In the genomic region with DNA sequence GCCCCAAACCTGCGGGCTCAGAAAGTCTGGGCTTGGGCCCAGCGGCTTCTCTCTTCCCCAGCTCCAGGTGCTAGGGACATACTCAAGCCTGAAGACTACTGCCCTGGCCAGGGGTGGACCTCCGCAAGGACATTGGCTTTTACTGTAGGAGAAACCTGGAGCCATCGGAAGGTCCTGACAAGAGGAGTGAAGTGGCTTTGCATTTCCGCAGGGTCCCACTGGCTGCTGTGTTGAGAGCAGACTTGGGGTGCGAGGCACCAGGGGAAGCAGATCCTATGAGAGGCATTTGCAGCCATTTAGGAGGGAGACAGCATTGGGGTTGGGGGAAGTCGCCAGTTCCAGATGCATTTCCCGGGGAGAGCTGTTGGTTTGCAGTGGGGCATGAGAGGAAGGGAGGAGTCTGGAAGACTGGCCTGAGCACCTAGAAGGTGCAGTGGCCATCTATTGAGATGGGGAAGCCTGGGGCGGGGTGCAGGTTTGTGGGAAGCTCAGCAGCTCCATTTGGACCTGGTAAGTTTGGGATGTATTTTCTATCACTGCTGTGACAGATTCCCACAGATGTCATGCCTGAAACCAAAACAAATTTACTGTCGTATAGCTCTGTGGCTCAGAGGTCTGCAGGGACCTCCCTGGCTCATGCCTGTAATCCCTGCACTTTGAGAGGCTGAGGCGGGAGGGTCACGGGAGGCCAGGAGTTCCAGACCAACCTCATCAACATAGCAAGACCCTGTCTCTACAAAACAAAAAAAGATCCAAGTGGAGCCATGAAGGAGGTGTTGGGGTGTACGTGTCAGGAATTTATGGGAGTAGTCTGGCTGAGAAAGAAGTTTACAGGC, we compare ENCODE assay signal across 20 cellular contexts. TPM values are rescaled to one million over a fixed set of nuclear protein-coding genes. Genes with fewer than 3 reads are reported as not detected.
"Had no signal": no experiment of that assay in that cellular context is flagged by ENCODE, and none has a peak within 500 bp of the region (broad histone marks: within the 10 kb centered on the region; RNA-seq: fewer than 3 reads in every experiment).

No MANE protein-coding gene starts in this region.

- DNase-seq: activated CD4-positive, alpha-beta memory T cell treated with anti-CD3 and anti-CD28 coated beads for 36 hours; activated CD4-positive, alpha-beta T cell treated with anti-CD3 and anti-CD28 coated beads for 1 hour; activated naive CD4-positive, alpha-beta T cell treated with anti-CD3 and anti-CD28 coated beads for 36 hours; caudate nucleus; effector CD4-positive, alpha-beta T cell; left ventricle myocardium superior; stimulated activated CD4-positive, alpha-beta T cell treated with anti-CD3 and anti-CD28 coated beads, Interleukin-2, amount 100 ng/mL, for 48 hours; stimulated activated naive B cell treated with anti-CD40 and anti-IgM and Interleukin-4, amounts not matched to agents 10 μg/mL and 1 μg/mL and 100 μg/mL, for 72 hours; substantia nigra; T-cell; T1000; transverse colon had no signal

- H3K36me3 ChIP-seq: adrenal gland, transverse colon had no signal

- H3K4me3 ChIP-seq: adrenal gland, esophagus muscularis mucosa, SK-N-MC, transverse colon had no signal

- H3K4me1 ChIP-seq: adrenal gland had no signal

- FAIRE-seq: colon, islet of Langerhans had no signal

- H3K9me3 ChIP-seq: adrenal gland, transverse colon had no signal

- H3K27me3 ChIP-seq: adrenal gland, esophagus muscularis mucosa had no signal

- H3K27ac ChIP-seq: adrenal gland, esophagus muscularis mucosa, SK-N-MC, transverse colon, VCaP had no signal

- ATAC-seq: left ventricle myocardium superior; Right ventricle myocardium inferior; stimulated activated naive B cell treated with anti-CD40 and anti-IgM and Interleukin-4, amounts not matched to agents 10 μg/mL and 1 μg/mL and 100 μg/mL, for 72 hours; T-cell had no signal

RNA-seq across cellular contexts. Expression of gene KCNIP3, which starts 54.2 kb away (rescaled TPM):
- total RNA-seq: activated CD4-positive, alpha-beta memory T cell treated with anti-CD3 and anti-CD28 coated beads for 36 hours; activated naive CD4-positive, alpha-beta T cell treated with anti-CD3 and anti-CD28 coated beads for 36 hours; activated T-helper 1 cell treated with anti-CD3 and anti-CD28 coated beads, Interleukin-12 subunit alpha, Interleukin-12 subunit beta, Interleukin-2, Interleukin-4 antibody, amounts not matched to agents 30 ng/mL and 10 ng/mL and 1 ng/mL, durations not matched to agents 14 hours and 24 hours and 36 hours; T-cell had no signal
